ENCODE assay signal across 23 cellular contexts in genomic region chr2:114283774-114284173, GRCh38.
DNase-seq lines count a peak whose midpoint lies in the region; ATAC-seq and TF ChIP-seq lines count a peak whose summit lies in the region.
"Had no signal": no experiment of that assay in that cellular context is flagged by ENCODE, and none has a peak within 500 bp of the region (broad histone marks: within the 10 kb centered on the region; RNA-seq: fewer than 3 reads in every experiment).

No MANE protein-coding gene starts in this region.

- TF ChIP-seq CTCF in ascending aorta (IDR thresholded peaks at IDR 0.05) (no peak), coronary artery (IDR thresholded peaks at IDR 0.05) (no peak), tibial artery (IDR thresholded peaks at IDR 0.05) (no peak)

- H3K4me1 ChIP-seq in ascending aorta = peaks cover 0 to 10% of the 10 kb centered on the region in 2 donors
- H3K4me1 ChIP-seq in tibial artery = peaks cover 0 to 41% (median 3%) of the 10 kb centered on the region in 4 donors
- H3K4me1 ChIP-seq: BE2C, BLaER1 had no signal

- H3K27me3 ChIP-seq in ascending aorta (no peaks in the 10 kb centered on the region), tibial artery (no peaks in the 10 kb centered on the region)
- H3K27me3 ChIP-seq: BE2C, BLaER1 had no signal

- intact Hi-C loops in ascending aorta (cut with DNase I) (loop anchor here (1.0 to 5.0 kb wide), 2 partner anchors 144 to 260 kb away; no protein-coding TSS in a partner anchor), tibial artery (cut with DNase I; ENCODE audit: low total_unique reads) (no loop called here), Right ventricle myocardium inferior (cut with DNase I) (no loop called here)

- H3K4me3 ChIP-seq in ascending aorta (no peak overlapping the region), coronary artery (no peak overlapping the region), tibial artery (no peak overlapping the region)
- H3K4me3 ChIP-seq: BLaER1, GM12878 had no signal

- peak overlapping the region; percentile 68 to 79 for H3K27ac ChIP-seq in ascending aorta
- H3K27ac ChIP-seq in coronary artery = peak overlapping the region; percentile 9 to 33
- peak overlapping the region; percentile 14 to 23 for H3K27ac ChIP-seq in tibial artery
- H3K27ac ChIP-seq: BLaER1 had no signal

- H3K36me3 ChIP-seq in ascending aorta (no peaks in the 10 kb centered on the region), tibial artery (no peaks in the 10 kb centered on the region)
- H3K36me3 ChIP-seq: BE2C, BLaER1 had no signal

- DNase-seq in ascending aorta (ENCODE audit: low spot score in 2 of 2) (no peak), coronary artery (ENCODE audit: low spot score) (no peak), tibial artery (no peak), iPS-NIHi11 (ENCODE audit: low spot score) (no peak), Right ventricle myocardium inferior (ENCODE audit: missing footprints) (no peak)
- DNase-seq: 8988T; ACHN; BE2C; C1 segment of cervical spinal cord; CD4-positive, alpha-beta memory T cell; CD4-positive, CD25-positive, alpha-beta regulatory T cell; CD8-positive, alpha-beta memory T cell; COR-L47; DMS 273 treated with DMSO at 0.1 percent for 48 hours; DMS153; DMS53; DMS79; DND-41; EL; GDM1 had no signal

- H3K9me3 ChIP-seq in ascending aorta = no peaks in the 10 kb centered on the region
- H3K9me3 ChIP-seq in tibial artery = no peaks in the 10 kb centered on the region
- H3K9me3 ChIP-seq: BE2C, BLaER1 had no signal

- ATAC-seq in GM19463 (IDR thresholded peaks at IDR 0.05; ENCODE audit: unreplicated experiment) (no peak), Right ventricle myocardium inferior (no peak)
- ATAC-seq: GM12878 had no signal

Comparison
In these comparisons a context has a peak if more than half of its experiments do, and no peak if none do; other contexts are left out.
1. H3K27ac ChIP-seq: peak in every context shown above with its lines; median percentile 74 in ascending aorta; 21 in coronary artery; 18 in tibial artery.